In genomic region chr11:2708757-2709281, GRCh38 we compare ENCODE assay signal across 19 cellular contexts. TPM values are rescaled to one million over a fixed set of nuclear protein-coding genes. Genes with fewer than 3 reads are reported as not detected.
A peak's percentile ranks its signal among the peaks of the same experiment; 100 is the strongest.
DNase-seq lines count a peak whose midpoint lies in the region; ATAC-seq and TF ChIP-seq lines count a peak whose summit lies in the region.
"Had no signal": no experiment of that assay in that cellular context is flagged by ENCODE, and none has a peak within 500 bp of the region (broad histone marks: within the 10 kb centered on the region; RNA-seq: fewer than 3 reads in every experiment).

No MANE protein-coding gene starts in this region.

- TF ChIP-seq CTCF in HFF-Myc (IDR thresholded peaks at IDR 0.05; ENCODE audit: low read depth, low read length, missing control alignments), result no peak
- TF ChIP-seq CTCF in smooth muscle cell (IDR thresholded peaks at IDR 0.05; ENCODE audit: borderline replicate concordance, insufficient read depth, poor library complexity, severe bottlenecking), result no peak
- no peak for TF ChIP-seq CTCF in lower leg skin (IDR thresholded peaks at IDR 0.05)

- H3K36me3 Mint-ChIP-seq in activated CD4-positive, alpha-beta T cell treated with anti-CD3 and anti-CD28 coated beads, Interleukin-2, amount 10 ng/mL, durations not matched to agents 24 days and 14 days (ENCODE audit: low read depth), result no peaks in the 10 kb centered on the region

- H3K79me1 ChIP-seq in mesenchymal stem cell (replicated peaks; ENCODE audit: low read length, poor library complexity, severe bottlenecking), result no peaks in the 10 kb centered on the region

- H3K18ac ChIP-seq in mesenchymal stem cell (ENCODE audit: low read depth in 1 of 2, low read length in 2 of 2), result peak overlapping the region in 1 of 2 experiments; percentile 25

- H2AFZ ChIP-seq in mesenchymal stem cell (ENCODE audit: low read depth, low read length) (no peak overlapping the region), smooth muscle cell (ENCODE audit: low read depth) (no peak overlapping the region)

- no peak overlapping the region for H3K4ac ChIP-seq in mesenchymal stem cell (ENCODE audit: low read depth in 1 of 2, low read length in 2 of 2)

- H3K27me3 Mint-ChIP-seq in activated CD4-positive, alpha-beta T cell treated with anti-CD3 and anti-CD28 coated beads, Interleukin-2, amount 10 ng/mL, durations not matched to agents 24 days and 14 days, result no peaks in the 10 kb centered on the region
- H3K27me3 Mint-ChIP-seq: dendritic cell treated with granulocyte-macrophage colony-stimulating factor and Interleukin-4, amounts not matched to agents 40 ng/mL and 50 ng/mL, for 4 days had no signal

- H3K27ac ChIP-seq in mesenchymal stem cell (ENCODE audit: low read length, poor library complexity, severe bottlenecking) (no peak overlapping the region), smooth muscle cell (ENCODE audit: low read depth) (peak overlapping the region; percentile 64)
- H3K27ac ChIP-seq: testis had no signal

- DNase-seq in HFF-Myc (ENCODE audit: extremely low read depth, low read depth) (peak; percentile 24), fibroblast of peridontal ligament (ENCODE audit: extremely low read depth) (peak; percentile 35), mesenchymal stem cell (peak; percentile 70), smooth muscle cell (lab: John Stamatoyannopoulos, UW; ENCODE audit: unreplicated experiment) (no peak), lower leg skin (ENCODE audit: low spot score in 2 of 2) (no peak)
- no peak for DNase-seq in activated CD4-positive, alpha-beta T cell treated with anti-CD3 and anti-CD28 coated beads, Interleukin-2, amount 10 ng/mL, durations not matched to agents 24 days and 14 days
- no peak for DNase-seq in stimulated activated CD4-positive, alpha-beta T cell treated with anti-CD3 and anti-CD28 coated beads, Interleukin-4, amount 100 ng/mL, for 4 hours
- DNase-seq: activated CD8-positive, alpha-beta memory T cell treated with anti-CD3 and anti-CD28 coated beads for 24 hours; activated effector memory CD4-positive, alpha-beta T cell treated with Interleukin-2 at 50 U/mL for 16 hours; Calu3; MG63; NCI-H2081 treated with DMSO at 0.1 percent for 48 hours; Peyer's patch; T-helper 1 cell had no signal

- intact Hi-C loops in activated CD4-positive, alpha-beta T cell treated with anti-CD3 and anti-CD28 coated beads, Interleukin-2, amount 10 ng/mL, durations not matched to agents 24 days and 14 days (cut with micrococcal nuclease), result loop anchor here (10.0 kb wide), 1 partner anchor 176 kb away; the partner anchor contains the start of gene CDKN1C
- intact Hi-C loops in lower leg skin (cut with DNase I; ENCODE audit: low total_unique reads), result no loop called here

- no peak overlapping the region for H4K8ac ChIP-seq in mesenchymal stem cell (ENCODE audit: low read length)

- no peaks in the 10 kb centered on the region for H3K79me2 ChIP-seq in smooth muscle cell (ENCODE audit: low read depth)

- no peak overlapping the region for H2BK15ac ChIP-seq in mesenchymal stem cell (ENCODE audit: low read depth, poor library complexity, severe bottlenecking)

- H3K27me3 ChIP-seq in mesenchymal stem cell (ENCODE audit: control insufficient read depth in 1 of 2, insufficient read depth in 1 of 2, low read length in 2 of 2), result peaks cover 6 to 38% of the 10 kb centered on the region in 2 experiments
- no peaks in the 10 kb centered on the region for H3K27me3 ChIP-seq in smooth muscle cell (ENCODE audit: low read depth)
- H3K27me3 ChIP-seq: MG63, Peyer's patch, testis had no signal

- no peak for TF ChIP-seq POLR2A in lower leg skin (IDR thresholded peaks at IDR 0.05)

- H3K27ac Mint-ChIP-seq in activated CD4-positive, alpha-beta T cell treated with anti-CD3 and anti-CD28 coated beads, Interleukin-2, amount 10 ng/mL, durations not matched to agents 24 days and 14 days, result no peak overlapping the region
- H3K27ac Mint-ChIP-seq: dendritic cell treated with granulocyte-macrophage colony-stimulating factor and Interleukin-4, amounts not matched to agents 40 ng/mL and 50 ng/mL, for 4 days; WTC11 had no signal

- no peak overlapping the region for H2BK12ac ChIP-seq in mesenchymal stem cell (ENCODE audit: low read length in 2 of 2)

- H4K20me1 ChIP-seq in smooth muscle cell (ENCODE audit: low read depth), result no peaks in the 10 kb centered on the region

- H3K4me3 ChIP-seq in HFF-Myc (replicated peaks; ENCODE audit: low read depth, low read length) (no peak overlapping the region), mesenchymal stem cell (ENCODE audit: insufficient read depth in 1 of 2, low read depth in 1 of 2, low read length in 2 of 2) (peak overlapping the region in 1 of 2 experiments; percentile 62), smooth muscle cell (peak overlapping the region; percentile 14), lower leg skin (ENCODE audit: low read depth, poor library complexity, severe bottlenecking) (no peak overlapping the region)
- H3K4me3 ChIP-seq: MG63, testis had no signal

- peaks cover 3% of the 10 kb centered on the region for H3K4me1 ChIP-seq in mesenchymal stem cell (ENCODE audit: control insufficient read depth, insufficient read depth, low read depth, low read length)
- peaks cover 8% of the 10 kb centered on the region for H3K4me1 ChIP-seq in smooth muscle cell (ENCODE audit: low read depth)
- H3K4me1 ChIP-seq: testis had no signal

- H3K4me1 Mint-ChIP-seq in activated CD4-positive, alpha-beta T cell treated with anti-CD3 and anti-CD28 coated beads, Interleukin-2, amount 10 ng/mL, durations not matched to agents 24 days and 14 days, result no peaks in the 10 kb centered on the region

- ATAC-seq in GM19397 (IDR thresholded peaks at IDR 0.05; ENCODE audit: unreplicated experiment), result no peak
- ATAC-seq: esophagus mucosa, WTC11 had no signal

- 42% methylated on average over 14 of the region's 14 CpGs for WGBS in mesenchymal stem cell
- 28% methylated on average over 14 of the region's 14 CpGs for WGBS in smooth muscle cell (ENCODE audit: low lambda C conversion rate)
- 33 to 37% methylated on average over 14 of the region's 14 CpGs for WGBS in lower leg skin, 2 donors

- H3K9ac ChIP-seq in mesenchymal stem cell (ENCODE audit: low read length), result peak overlapping the region; percentile 68
- no peak overlapping the region for H3K9ac ChIP-seq in smooth muscle cell (ENCODE audit: low read depth)

- no peak overlapping the region for H3K4me2 ChIP-seq in mesenchymal stem cell (ENCODE audit: low read length, poor library complexity, severe bottlenecking)
- peak overlapping the region; percentile 59 for H3K4me2 ChIP-seq in smooth muscle cell

- H3K9me3 Mint-ChIP-seq in activated CD4-positive, alpha-beta T cell treated with anti-CD3 and anti-CD28 coated beads, Interleukin-2, amount 10 ng/mL, durations not matched to agents 24 days and 14 days, result peaks cover 12% of the 10 kb centered on the region
- H3K9me3 Mint-ChIP-seq: dendritic cell treated with granulocyte-macrophage colony-stimulating factor and Interleukin-4, amounts not matched to agents 40 ng/mL and 50 ng/mL, for 4 days had no signal

- no peak overlapping the region for H2BK120ac ChIP-seq in mesenchymal stem cell (ENCODE audit: low read depth, low read length)

- H3K36me3 ChIP-seq in mesenchymal stem cell (ENCODE audit: control insufficient read depth in 1 of 2, insufficient read depth in 2 of 2, low read depth in 1 of 2, low read length in 2 of 2), result no peaks in the 10 kb centered on the region
- H3K36me3 ChIP-seq in smooth muscle cell (ENCODE audit: low read depth), result no peaks in the 10 kb centered on the region
- H3K36me3 ChIP-seq: MG63, Peyer's patch had no signal

- H4K91ac ChIP-seq in mesenchymal stem cell (ENCODE audit: low read length), result no peak overlapping the region

- H3K4me3 Mint-ChIP-seq in activated CD4-positive, alpha-beta T cell treated with anti-CD3 and anti-CD28 coated beads, Interleukin-2, amount 10 ng/mL, durations not matched to agents 24 days and 14 days, result no peak overlapping the region
- H3K4me3 Mint-ChIP-seq: dendritic cell treated with granulocyte-macrophage colony-stimulating factor and Interleukin-4, amounts not matched to agents 40 ng/mL and 50 ng/mL, for 4 days; WTC11 had no signal

- H3K9me3 ChIP-seq in mesenchymal stem cell (ENCODE audit: control insufficient read depth, low read length) (peaks cover 6% of the 10 kb centered on the region), smooth muscle cell (replicated peaks; ENCODE audit: low read depth) (no peaks in the 10 kb centered on the region)
- H3K9me3 ChIP-seq: MG63, Peyer's patch, testis had no signal

- H2BK5ac ChIP-seq in mesenchymal stem cell (ENCODE audit: low read depth, low read length, poor library complexity, severe bottlenecking), result no peak overlapping the region

- peaks cover 4% of the 10 kb centered on the region for H3F3A ChIP-seq in smooth muscle cell (ENCODE audit: low read depth)

- no peak overlapping the region for H2AK5ac ChIP-seq in mesenchymal stem cell (ENCODE audit: low read length, severe bottlenecking)

- no peak overlapping the region for H3K23ac ChIP-seq in mesenchymal stem cell (ENCODE audit: low read length in 2 of 2)

- no peak overlapping the region for H3K14ac ChIP-seq in mesenchymal stem cell (ENCODE audit: low read length in 2 of 2)

RNA-seq across cellular contexts. Expression of gene KCNQ1OT1, which starts 9.0 kb away (rescaled TPM):
- 0.08 TPM for polyA plus RNA-seq in mesenchymal stem cell (2013, experiment 1 of 2)
- 0.05 TPM for polyA plus RNA-seq in mesenchymal stem cell (2013, experiment 2 of 2)
- total RNA-seq in smooth muscle cell (9.8 and 12.3 TPM in 2 replicates), lower leg skin (1 to 10 TPM in 1 of 4 donors, under 1 TPM in 3; 0.63 to 1.8 (median 0.91) TPM)
- polyA plus RNA-seq in smooth muscle cell, result 1.6 and 4.6 TPM in 2 replicates
- total RNA-seq in activated CD4-positive, alpha-beta T cell treated with anti-CD3 and anti-CD28 coated beads, Interleukin-2, amount 10 ng/mL, durations not matched to agents 24 days and 14 days, result 0.59 and 0.61 TPM in 2 replicates

Comparison
In these comparisons a context has a peak if more than half of its experiments do, and no peak if none do; other contexts are left out.
1. DNase-seq: peak in HFF-Myc (single experiment), fibroblast of peridontal ligament (single experiment) and mesenchymal stem cell (single experiment); none in smooth muscle cell (single experiment), activated CD4-positive, alpha-beta T cell treated with anti-CD3 and anti-CD28 coated beads, Interleukin-2, amount 10 ng/mL, durations not matched to agents 24 days and 14 days (single experiment), lower leg skin (0 of 2) and stimulated activated CD4-positive, alpha-beta T cell treated with anti-CD3 and anti-CD28 coated beads, Interleukin-4, amount 100 ng/mL, for 4 hours (0 of 2).